ENCODE assay signal across 8 cellular contexts in genomic region chr17:78723001-78723796, GRCh38. TPM values are rescaled to one million over a fixed set of nuclear protein-coding genes. Genes with fewer than 3 reads are reported as not detected.
DNase-seq lines count a peak whose midpoint lies in the region; ATAC-seq, FAIRE-seq and TF ChIP-seq lines count a peak whose summit lies in the region.

No MANE protein-coding gene starts in this region.

- TF ChIP-seq CTCF in AG04449 (IDR thresholded peaks at IDR 0.05; ENCODE audit: insufficient read depth, low read length, missing control alignments) (no peak), K562 (IDR thresholded peaks at IDR 0.05 in 2 of 3, conservative IDR thresholded peaks at IDR 0.05 in 1 of 3; ENCODE audit: insufficient read depth in 2 of 3, low read depth in 1 of 3, low read length in 3 of 3) (no peak), testis (IDR thresholded peaks at IDR 0.05) (no peak)

- no peak for TF ChIP-seq POLR2A in K562 (conservative IDR thresholded peaks at IDR 0.05)
- TF ChIP-seq POLR2A in testis (IDR thresholded peaks at IDR 0.05): no peak

- WGBS in K562 (ENCODE audit: insufficient coverage, low coverage, missing lambda C conversion rate): 61% methylated on average over 19 of the region's 25 CpGs
- 27 to 40% methylated on average over 22 to 25 of the region's 25 CpGs for WGBS in testis, 2 donors

- POLR2A ChIA-PET in AG04449 (lab: Yijun Ruan, JAX): no interaction called here
- POLR2A ChIA-PET in K562 (lab: Yijun Ruan, JAX): interaction anchor here (0.7 to 1.7 kb wide), 3 partner anchors 8 to 14 kb away, joined by 3 to 4 read pairs (median 3); no protein-coding TSS in a partner anchor

- H3K9me3 ChIP-seq in K562 (replicated peaks; ENCODE audit: control insufficient read depth, insufficient read depth, low read depth, low read length) (no peaks in the 10 kb centered on the region), testis (no peaks in the 10 kb centered on the region), SJCRH30 (replicated peaks) (no peaks in the 10 kb centered on the region; the same call in 1 of the 2 replicates)

- H3K27ac ChIP-seq in K562 (ENCODE audit: extremely low read depth, low read depth, low read length) (no peak overlapping the region), layer of hippocampus (ENCODE audit: low read depth, low read length) (peak overlapping the region; percentile 90), testis (no peak overlapping the region), SJCRH30 (no peak overlapping the region)

- H3K9me1 ChIP-seq in K562 (ENCODE audit: control insufficient read depth, insufficient read depth, low read length): no peaks in the 10 kb centered on the region

- in situ Hi-C loops in K562 (cut with MboI): no loop called here

- no peak for TF ChIP-seq RAD21 in K562 (CRISPR knock-in tag; conservative IDR thresholded peaks at IDR 0.05 in 1 of 2, IDR thresholded peaks at IDR 0.05 in 1 of 2)

- peaks cover 73% of the 10 kb centered on the region for H4K20me1 ChIP-seq in K562 (replicated peaks; ENCODE audit: control insufficient read depth, insufficient read depth, low read length)

- H3K4me3 ChIP-seq in AG04449 (ENCODE audit: low read depth, low read length) (peak overlapping the region; percentile 42), K562 (no peak overlapping the region), testis (no peak overlapping the region), SJCRH30 (no peak overlapping the region)
- H3K4me3 ChIP-seq in Jurkat, Clone E6-1 (ENCODE audit: low read length): peak overlapping the region; percentile 26

- no peak for TF ChIP-seq EP300 in K562 (IDR thresholded peaks at IDR 0.05; ENCODE audit: low read length)

- peaks cover 0 to 15% of the 10 kb centered on the region in 2 experiments; a peak in 3 of 5 replicates for H3K4me1 ChIP-seq in K562 (replicated peaks in 1 of 2; ENCODE audit: control insufficient read depth in 2 of 2, insufficient read depth in 2 of 2, low read length in 2 of 2)
- H3K4me1 ChIP-seq in testis: no peaks in the 10 kb centered on the region
- peaks cover 11% of the 10 kb centered on the region for H3K4me1 ChIP-seq in SJCRH30

- H3K79me2 ChIP-seq in K562 (ENCODE audit: control insufficient read depth, insufficient read depth, low read length): peaks cover 24% of the 10 kb centered on the region; the same call in 2 of the 3 replicates

- peak overlapping the region in 1 of 2 experiments; percentile 55; a peak in 1 of 4 replicates for H3K9ac ChIP-seq in K562 (ENCODE audit: insufficient read depth in 1 of 2, low read depth in 2 of 2, low read length in 2 of 2)

- H3K27me3 ChIP-seq in K562 (ENCODE audit: control insufficient read depth in 2 of 2, insufficient read depth in 2 of 2, low read length in 2 of 2) (no peaks in the 10 kb centered on the region), layer of hippocampus (ENCODE audit: control insufficient read depth, insufficient read depth, low read length) (no peaks in the 10 kb centered on the region), testis (no peaks in the 10 kb centered on the region), SJCRH30 (no peaks in the 10 kb centered on the region)

- intact Hi-C loops in K562 (cut with micrococcal nuclease): no loop called here
- intact Hi-C loops in testis (cut with DNase I; ENCODE audit: low total_unique reads): no loop called here

- no TSS peak for BruUV-seq in K562 (replicated peaks; lab: Mats Ljungman, UMichigan)

- H3K36me3 ChIP-seq in K562 (ENCODE audit: control insufficient read depth, insufficient read depth, low read length) (no peaks in the 10 kb centered on the region), testis (ENCODE audit: low read depth, missing control alignments) (no peaks in the 10 kb centered on the region), SJCRH30 (no peaks in the 10 kb centered on the region)

- H2AFZ ChIP-seq in K562 (ENCODE audit: low read depth, low read length): no peak overlapping the region

- CTCF ChIA-PET in AG04449 (lab: Yijun Ruan, JAX): interaction anchor here (0.7 to 4.7 kb wide), 4 partner anchors 12 to 226 kb away, joined by 3 to 63 read pairs (median 5); no protein-coding TSS in a partner anchor
- CTCF ChIA-PET in K562 (lab: Yijun Ruan, JAX; ENCODE audit: low intra/inter-chr PET ratio): no interaction called here

- no peak for FAIRE-seq in K562 (lab: Jason Lieb, UNC)

- no peak overlapping the region for H3K4me2 ChIP-seq in K562 (ENCODE audit: insufficient read depth, low read length)

- DNase-seq in AG04449 (ENCODE audit: low read depth, low spot score) (no peak), K562 (ENCODE audit: extremely low read depth in 1 of 4, low spot score in 3 of 4) (no peak), testis (peak; percentile 56), SJCRH30 (no peak), NOMO-1 (lab: John Stamatoyannopoulos, UW; ENCODE audit: unreplicated experiment in 2 of 2) (no peak)
- no peak for DNase-seq in Jurkat, Clone E6-1 (ENCODE audit: low read depth, low spot score)

- no peak for ATAC-seq in K562
- ATAC-seq in GM18517 (IDR thresholded peaks at IDR 0.05; ENCODE audit: unreplicated experiment): no peak

TF ChIP-seq in K562, 482 proteins besides CTCF, POLR2A, EP300 and RAD21:
- TF ChIP-seq PATZ1 (CRISPR knock-in tag; IDR thresholded peaks at IDR 0.05; ENCODE audit: borderline replicate concordance): no peak
- 0 out of 2 replicates have a peak, but pooled peaks have one; percentile 8 for TF ChIP-seq ZNF316 (IDR thresholded peaks at IDR 0.05)
- 0 out of 2 replicates have a peak, but pooled peaks have one; percentile 15 for TF ChIP-seq POLR2G (IDR thresholded peaks at IDR 0.05; ENCODE audit: low read depth, low read length)

RNA-seq across cellular contexts. Expression of gene CYTH1, which starts 58.9 kb away (rescaled TPM):
- polyA plus RNA-seq in Jurkat, Clone E6-1 (2012; ENCODE audit: insufficient read depth, insufficient read length): 99.1 TPM
- 59.2 and 70.8 TPM in 2 replicates for total RNA-seq in K562 (2011; cell fraction: chromatin; rRNA removed; ENCODE audit: low replicate concordance)
- 27.7 and 37.1 TPM in 2 replicates for total RNA-seq in K562 (2011; cell fraction: nucleolus; rRNA removed)
- 34.9 and 43.7 TPM in 2 replicates for total RNA-seq in K562 (2011; cell fraction: nucleoplasm; rRNA removed)
- total RNA-seq in K562 (2014; rRNA removed) (15.0 and 15.1 TPM in 2 replicates), K562 (2014; rRNA removed; fragmentation: Illumina TruSeq; extraction: Trizol) (16.8 and 18.3 TPM in 2 replicates), K562 (2015; rRNA removed; fragmentation: Illumina TruSeq; extraction: Trizol) (19.6 and 21.2 TPM in 2 replicates), K562 (2021) (24.4 and 27.7 TPM in 2 replicates), testis (10 to 100 TPM; 42.2 to 47.9 TPM)
- polyA plus RNA-seq in K562 (2011; rRNA removed) (16.1 and 16.5 TPM in 2 replicates), K562 (2014; fragmentation: Illumina TruSeq; extraction: Trizol) (20.5 and 24.1 TPM in 2 replicates), K562 (2014; fragmentation: Nextera tagmentation; extraction: Ambion mirVana) (under 1 TPM; 0.52 to 0.70 TPM), K562 (2014; rRNA removed) (25.1 and 25.4 TPM in 2 replicates), testis (ENCODE audit: insufficient read depth, low read depth, low replicate concordance) (40.8 TPM)
- polyA plus RNA-seq in K562 (2011; cell fraction: cytosol; rRNA removed): 14.2 and 14.9 TPM in 2 replicates
- polyA plus RNA-seq in K562 (2011; cell fraction: nucleus; rRNA removed): 71.2 and 83.3 TPM in 2 replicates
- polyA plus RNA-seq in K562 (2012): 17.4 and 27.1 TPM in 2 replicates
- polyA minus RNA-seq in K562 (2011; rRNA and poly(A)+ RNA removed): 12.2 and 12.3 TPM in 2 replicates
- 6.5 and 8.0 TPM in 2 replicates for polyA minus RNA-seq in K562 (2011; cell fraction: cytosol; rRNA and poly(A)+ RNA removed)
- polyA minus RNA-seq in K562 (2011; cell fraction: nucleus; rRNA and poly(A)+ RNA removed): 12.8 and 20.0 TPM in 2 replicates
- 29.1 and 34.0 TPM in 2 replicates for total RNA-seq in SJCRH30 (2014; rRNA removed; shearing (Covaris generic))

Comparison
In these comparisons a context has a peak if more than half of its experiments do, and no peak if none do; other contexts are left out.
1. H3K4me3 ChIP-seq: peak in AG04449 (single experiment) and Jurkat, Clone E6-1 (single experiment); none in K562 (single experiment), testis (0 of 2) and SJCRH30 (single experiment).